19 cellular contexts compared by ENCODE assay signal in the genomic region with DNA sequence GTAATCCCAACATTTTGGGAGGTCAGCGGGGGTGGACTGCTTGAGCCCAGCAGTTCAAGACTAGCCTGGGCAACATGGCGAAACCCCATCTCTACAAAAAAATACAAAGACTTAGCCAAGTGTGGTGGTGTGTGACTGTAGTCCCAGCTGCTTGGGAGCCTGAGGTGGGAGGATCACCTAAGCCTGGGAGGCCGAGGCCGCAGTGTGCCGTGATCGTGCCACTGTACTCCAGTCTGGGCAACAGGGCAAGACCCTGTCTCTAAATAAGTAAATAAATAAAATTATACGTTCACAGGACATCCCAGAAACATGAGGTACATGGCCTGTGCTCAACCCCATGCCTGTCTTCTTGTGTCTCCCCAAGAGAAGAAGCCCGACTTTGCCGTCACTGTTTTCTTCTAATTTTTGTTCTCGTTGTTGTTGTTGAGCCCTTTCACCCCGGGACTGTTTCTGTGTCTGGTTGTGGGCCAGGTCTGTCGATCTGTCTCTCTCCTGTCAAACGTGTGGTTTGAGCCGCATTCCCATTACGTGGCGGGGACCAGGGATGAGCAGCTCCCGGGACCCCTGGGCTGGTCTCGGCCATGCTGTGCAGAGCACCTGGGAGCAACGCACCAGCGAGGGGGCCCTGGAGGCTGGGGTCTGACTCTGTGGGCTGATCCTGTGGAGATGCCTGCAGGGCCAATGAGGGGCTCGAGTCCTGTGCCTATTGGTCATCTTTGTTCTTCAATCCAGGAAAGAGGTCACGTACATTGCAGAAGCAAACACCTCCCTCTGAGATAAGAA.
"Had no signal": no experiment of that assay in that cellular context is flagged by ENCODE, and none has a peak within 500 bp of the region (broad histone marks: within the 10 kb centered on the region; RNA-seq: fewer than 3 reads in every experiment).

No MANE protein-coding gene starts in this region.

- H3K27me3 ChIP-seq: body of pancreas, colonic mucosa, thyroid gland, uterus had no signal

- H3K4me1 Mint-ChIP-seq: activated naive CD8-positive, alpha-beta T cell treated with anti-CD3 and anti-CD28 coated beads for 36 hours had no signal

- H3K9me3 Mint-ChIP-seq: activated naive CD8-positive, alpha-beta T cell treated with anti-CD3 and anti-CD28 coated beads for 36 hours; activated T-helper 1 cell treated with anti-CD3 and anti-CD28 coated beads, Interleukin-12 subunit alpha, Interleukin-12 subunit beta, Interleukin-2, Interleukin-4 antibody, amounts not matched to agents 30 ng/mL and 10 ng/mL and 1 ng/mL, durations not matched to agents 14 hours and 24 hours and 36 hours; stimulated activated naive B cell treated with anti-CD40 and anti-IgM and Interleukin-4, amounts not matched to agents 10 μg/mL and 1 μg/mL and 100 μg/mL, for 72 hours had no signal

- H3K36me3 ChIP-seq: colonic mucosa, thyroid gland, uterus had no signal

- H3K27ac ChIP-seq: body of pancreas, colonic mucosa, thyroid gland, uterus had no signal

- H3K27me3 Mint-ChIP-seq: activated CD4-positive, alpha-beta memory T cell treated with anti-CD3 and anti-CD28 coated beads for 36 hours; activated naive CD8-positive, alpha-beta T cell treated with anti-CD3 and anti-CD28 coated beads for 36 hours had no signal

- H3K27ac Mint-ChIP-seq: activated CD4-positive, alpha-beta memory T cell treated with anti-CD3 and anti-CD28 coated beads for 36 hours; activated naive CD8-positive, alpha-beta T cell treated with anti-CD3 and anti-CD28 coated beads for 36 hours; activated T-helper 1 cell treated with anti-CD3 and anti-CD28 coated beads, Interleukin-12 subunit alpha, Interleukin-12 subunit beta, Interleukin-2, Interleukin-4 antibody, amounts not matched to agents 30 ng/mL and 10 ng/mL and 1 ng/mL, durations not matched to agents 14 hours and 24 hours and 36 hours; memory B cell; stimulated activated naive B cell treated with anti-CD40 and anti-IgM and Interleukin-4, amounts not matched to agents 10 μg/mL and 1 μg/mL and 100 μg/mL, for 72 hours had no signal

- ATAC-seq: body of pancreas; left ventricle myocardium superior; stimulated activated naive B cell treated with anti-CD40 and anti-IgM and Interleukin-4, amounts not matched to agents 10 μg/mL and 1 μg/mL and 100 μg/mL, for 72 hours had no signal

- H3K4me1 ChIP-seq: body of pancreas, uterus had no signal

- DNase-seq: activated CD4-positive, alpha-beta memory T cell treated with anti-CD3 and anti-CD28 coated beads for 36 hours; activated CD4-positive, alpha-beta T cell treated with anti-CD3 and anti-CD28 coated beads for 4 hours; activated naive CD4-positive, alpha-beta T cell; activated naive CD8-positive, alpha-beta T cell treated with anti-CD3 and anti-CD28 coated beads for 36 hours; activated T-cell treated with anti-CD3 and anti-CD28 coated beads for 4 hours; amniotic stem cell; body of pancreas; central memory CD4-positive, alpha-beta T cell; colonic mucosa; kidney glomerular epithelial cell; left ventricle myocardium superior; stimulated activated naive B cell treated with anti-CD40 and anti-IgM and Interleukin-4, amounts not matched to agents 10 μg/mL and 1 μg/mL and 100 μg/mL, for 72 hours; SW 1271; T-helper 2 cell; uterus had no signal

- FAIRE-seq: frontal cortex had no signal

- H3K9me3 ChIP-seq: body of pancreas, colonic mucosa, thyroid gland, uterus had no signal

- H3K4me3 ChIP-seq: body of pancreas, colonic mucosa, thyroid gland, uterus had no signal

- H3K4me3 Mint-ChIP-seq: activated CD4-positive, alpha-beta memory T cell treated with anti-CD3 and anti-CD28 coated beads for 36 hours; activated naive CD8-positive, alpha-beta T cell treated with anti-CD3 and anti-CD28 coated beads for 36 hours; activated T-helper 1 cell treated with anti-CD3 and anti-CD28 coated beads, Interleukin-12 subunit alpha, Interleukin-12 subunit beta, Interleukin-2, Interleukin-4 antibody, amounts not matched to agents 30 ng/mL and 10 ng/mL and 1 ng/mL, durations not matched to agents 14 hours and 24 hours and 36 hours; memory B cell; stimulated activated naive B cell treated with anti-CD40 and anti-IgM and Interleukin-4, amounts not matched to agents 10 μg/mL and 1 μg/mL and 100 μg/mL, for 72 hours had no signal
